1 cellular context compared by ENCODE assay signal in genomic region chr6:1266686-1267056, GRCh38.
A peak's percentile ranks its signal among the peaks of the same experiment; 100 is the strongest.
TF ChIP-seq lines count a peak whose summit lies in the region.

No MANE protein-coding gene starts in this region.

TF ChIP-seq in HepG2, 621 proteins besides CTCF, POLR2A, EP300 and RAD21 (continued from another document):
- TF ChIP-seq PHF20 (CRISPR knock-in tag; IDR thresholded peaks at IDR 0.05) (peak; percentile 24; the same call in 1 of the 2 replicates), HNF4A (CRISPR knock-in tag; IDR thresholded peaks at IDR 0.05) (no peak), ZNF205 (CRISPR knock-in tag; IDR thresholded peaks at IDR 0.05) (no peak), DNMT3B (CRISPR knock-in tag; conservative IDR thresholded peaks at IDR 0.05) (no peak), ATF3 (CRISPR knock-in tag; IDR thresholded peaks at IDR 0.05) (no peak), TEAD3 (CRISPR knock-in tag; optimal IDR thresholded peaks at IDR 0.05; ENCODE audit: borderline replicate concordance) (no peak), ELF4 (CRISPR knock-in tag; IDR thresholded peaks at IDR 0.05; ENCODE audit: borderline replicate concordance) (no peak), MED8 (CRISPR knock-in tag; IDR thresholded peaks at IDR 0.05; ENCODE audit: insufficient replicate concordance) (no peak), GABPB1 (CRISPR knock-in tag; IDR thresholded peaks at IDR 0.05) (0 out of 2 replicates have a peak, but pooled peaks have one; percentile 7), NFE2L1 (CRISPR knock-in tag; IDR thresholded peaks at IDR 0.05; ENCODE audit: borderline replicate concordance) (no peak), KDM5A (IDR thresholded peaks at IDR 0.05; ENCODE audit: borderline replicate concordance, low read length) (no peak), ZMYM3 (CRISPR knock-in tag; IDR thresholded peaks at IDR 0.05) (peak; percentile 68), ZNF558 (CRISPR knock-in tag; IDR thresholded peaks at IDR 0.05; ENCODE audit: borderline replicate concordance) (no peak), EHMT2 (IDR thresholded peaks at IDR 0.05; ENCODE audit: borderline replicate concordance, low read depth, low read length) (0 out of 2 replicates have a peak, but pooled peaks have one; percentile 34), DZIP1 (CRISPR knock-in tag; IDR thresholded peaks at IDR 0.05) (no peak), KLF9 (CRISPR knock-in tag; IDR thresholded peaks at IDR 0.05; ENCODE audit: low read depth) (no peak), ZBTB10 (CRISPR knock-in tag; IDR thresholded peaks at IDR 0.05; ENCODE audit: borderline replicate concordance) (no peak), POLR2G (IDR thresholded peaks at IDR 0.05; ENCODE audit: low read depth, low read length) (no peak), ZNF879 (CRISPR knock-in tag; IDR thresholded peaks at IDR 0.05) (no peak), GABPA (IDR thresholded peaks at IDR 0.05; ENCODE audit: low read depth, low read length) (no peak), GABPA (CRISPR knock-in tag; IDR thresholded peaks at IDR 0.05; ENCODE audit: low read depth) (no peak), ZNF33B (CRISPR knock-in tag; IDR thresholded peaks at IDR 0.05) (no peak), ETS1 (CRISPR knock-in tag; IDR thresholded peaks at IDR 0.05) (no peak), PAX8 (CRISPR knock-in tag; IDR thresholded peaks at IDR 0.05; ENCODE audit: borderline replicate concordance) (no peak), FOXK2 (IDR thresholded peaks at IDR 0.05) (no peak), FOXO4 (CRISPR knock-in tag; conservative IDR thresholded peaks at IDR 0.05) (0 out of 2 replicates have a peak, but pooled peaks have one; percentile 44), ZSCAN5A (CRISPR knock-in tag; IDR thresholded peaks at IDR 0.05; ENCODE audit: borderline replicate concordance) (0 out of 2 replicates have a peak, but pooled peaks have one; percentile 15), ZNF883 (CRISPR knock-in tag; IDR thresholded peaks at IDR 0.05; ENCODE audit: not compliant biosample characterization) (no peak), ZSCAN29 (CRISPR knock-in tag; conservative IDR thresholded peaks at IDR 0.05) (no peak), ZNF790 (CRISPR knock-in tag; IDR thresholded peaks at IDR 0.05; ENCODE audit: borderline replicate concordance) (no peak), RAD51 (IDR thresholded peaks at IDR 0.05; ENCODE audit: borderline replicate concordance) (no peak), AKAP8 (CRISPR knock-in tag; IDR thresholded peaks at IDR 0.05) (no peak), ZNF770 (CRISPR knock-in tag; IDR thresholded peaks at IDR 0.05) (peak; percentile 92), ZFP90 (CRISPR knock-in tag; IDR thresholded peaks at IDR 0.05; ENCODE audit: borderline replicate concordance) (no peak), HNRNPK (IDR thresholded peaks at IDR 0.05; ENCODE audit: low read depth, low read length, poor library complexity, severe bottlenecking) (no peak)
